Comparison of ENCODE assay signal across 11 cellular contexts in the genomic region with DNA sequence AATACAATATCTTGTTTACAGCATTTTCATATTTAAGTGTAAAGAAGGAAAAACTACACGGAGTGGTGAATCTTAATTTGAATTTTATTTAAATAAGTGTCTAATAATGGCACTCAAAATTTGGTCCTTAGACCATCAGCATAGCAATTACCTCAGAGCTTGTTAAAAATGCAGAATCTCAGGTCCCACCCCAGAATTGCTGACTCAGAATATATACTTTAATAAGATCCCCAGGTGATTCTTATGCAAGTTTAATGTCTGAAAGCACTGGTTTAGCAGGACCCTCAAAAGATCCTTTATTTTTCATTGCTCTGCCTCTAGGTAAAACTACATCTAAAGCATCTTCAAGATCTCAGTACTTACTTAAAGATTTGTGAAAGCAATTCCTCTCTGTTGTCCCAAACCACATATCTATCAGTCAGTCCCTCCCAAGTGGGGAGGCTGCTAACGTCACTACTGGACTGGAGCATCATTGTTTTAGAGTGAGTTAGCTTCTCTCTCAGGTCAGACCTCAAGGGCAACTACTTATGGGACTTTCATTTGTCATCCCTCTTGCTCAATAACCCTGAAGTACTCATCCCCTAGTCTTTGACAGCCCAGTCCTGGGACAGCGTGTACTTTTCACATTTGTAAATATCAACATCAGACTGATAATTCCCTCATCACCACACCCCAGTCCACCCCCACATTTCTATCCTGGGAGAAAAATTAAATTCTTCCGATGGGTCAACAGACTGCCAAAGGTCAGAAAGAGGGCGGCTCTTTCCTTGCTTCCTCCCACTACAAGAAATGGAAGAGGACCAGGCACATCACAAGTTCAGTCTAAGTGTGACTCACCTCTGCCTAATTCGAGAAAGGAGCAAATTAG.
DNase-seq lines count a peak whose midpoint lies in the region; ATAC-seq, FAIRE-seq and TF ChIP-seq lines count a peak whose summit lies in the region.
"Had no signal": no experiment of that assay in that cellular context is flagged by ENCODE, and none has a peak within 500 bp of the region (broad histone marks: within the 10 kb centered on the region; RNA-seq: fewer than 3 reads in every experiment).

No MANE protein-coding gene starts in this region.

- ATAC-seq in K562, result no peak

- no peaks in the 10 kb centered on the region for H3K36me3 ChIP-seq in K562 (ENCODE audit: control insufficient read depth, insufficient read depth, low read length)
- H3K36me3 ChIP-seq in liver (ENCODE audit: control insufficient read depth in 4 of 4, insufficient read depth in 3 of 4, low read depth in 1 of 4, low read length in 3 of 4), result no peaks in the 10 kb centered on the region
- no peaks in the 10 kb centered on the region for H3K36me3 ChIP-seq in tibial nerve

- H3K79me2 ChIP-seq in K562 (ENCODE audit: control insufficient read depth, insufficient read depth, low read length), result no peaks in the 10 kb centered on the region

- WGBS in K562 (ENCODE audit: insufficient coverage, low coverage, missing lambda C conversion rate), result 10% methylated on average over 6 of the region's 6 CpGs
- 53% methylated on average over 6 of the region's 6 CpGs for WGBS in liver
- 41 to 47% methylated on average over 6 of the region's 6 CpGs for WGBS in tibial nerve, 2 donors

- H3K27me3 ChIP-seq in K562 (ENCODE audit: control insufficient read depth in 2 of 2, insufficient read depth in 2 of 2, low read length in 2 of 2), result no peaks in the 10 kb centered on the region
- H3K27me3 ChIP-seq in liver (ENCODE audit: control insufficient read depth in 4 of 4, insufficient read depth in 4 of 4, low read length in 3 of 4), result no peaks in the 10 kb centered on the region
- H3K27me3 ChIP-seq in tibial nerve, result no peaks in the 10 kb centered on the region

- DNase-seq in T-helper 2 cell treated with Interferon-gamma antibody and Interleukin-4, amounts not matched to agents 5 μg/mL and 100 μg/mL, for 36 hours (ENCODE audit: low spot score), result no peak
- no peak for DNase-seq in T-helper 2 cell
- peak in 1 of 4 experiments; percentile 8 for DNase-seq in K562 (ENCODE audit: extremely low read depth in 1 of 4, low spot score in 3 of 4)
- peak; percentile 90 to 91 for DNase-seq in tibial nerve (ENCODE audit: low spot score in 2 of 2)
- no peak for DNase-seq in progenitor cell of endocrine pancreas (ENCODE audit: low spot score, unreplicated experiment)
- no peak for DNase-seq in activated gamma-delta T cell treated with Interleukin-2 at 50 U/mL for 16 hours
- no peak for DNase-seq in activated naive CD4-positive, alpha-beta T cell (lab: John Stamatoyannopoulos, UW)
- DNase-seq: NCI-H748 treated with DMSO at 0.1 percent for 48 hours had no signal

- H3K4me1 ChIP-seq in K562 (replicated peaks in 1 of 2; ENCODE audit: control insufficient read depth in 2 of 2, insufficient read depth in 2 of 2, low read length in 2 of 2), result no peaks in the 10 kb centered on the region
- peaks cover 0 to 2% (median under 1%) of the 10 kb centered on the region in 4 donors for H3K4me1 ChIP-seq in liver (ENCODE audit: control insufficient read depth in 4 of 4, insufficient read depth in 4 of 4, low read length in 3 of 4)
- H3K4me1 ChIP-seq in tibial nerve, result peaks cover 2 to 56% (median 5%) of the 10 kb centered on the region in 4 donors

- H3K27ac Mint-ChIP-seq in T-helper 2 cell treated with Interferon-gamma antibody and Interleukin-4, amounts not matched to agents 5 μg/mL and 100 μg/mL, for 36 hours, result peak overlapping the region; percentile 35
- no peak overlapping the region for H3K27ac Mint-ChIP-seq in progenitor cell of endocrine pancreas
- H3K27ac Mint-ChIP-seq: B cell had no signal

- H3K27me3 Mint-ChIP-seq in T-helper 2 cell treated with Interferon-gamma antibody and Interleukin-4, amounts not matched to agents 5 μg/mL and 100 μg/mL, for 36 hours (ENCODE audit: low read depth), result no peaks in the 10 kb centered on the region
- no peaks in the 10 kb centered on the region for H3K27me3 Mint-ChIP-seq in progenitor cell of endocrine pancreas
- H3K27me3 Mint-ChIP-seq: B cell had no signal

- in situ Hi-C loops in K562 (cut with MboI), result no loop called here

- no peak overlapping the region for H3K27ac ChIP-seq in K562 (ENCODE audit: extremely low read depth, low read depth, low read length)
- no peak overlapping the region for H3K27ac ChIP-seq in liver (ENCODE audit: low read depth in 1 of 2, low read length in 2 of 2)
- H3K27ac ChIP-seq in tibial nerve, result peak overlapping the region; percentile 58 to 83 (median 72)

- H3K9ac ChIP-seq in K562 (ENCODE audit: insufficient read depth in 1 of 2, low read depth in 2 of 2, low read length in 2 of 2) (no peak overlapping the region), liver (ENCODE audit: low read depth in 1 of 2, low read length in 2 of 2) (no peak overlapping the region)

- H3K4me1 Mint-ChIP-seq in T-helper 2 cell treated with Interferon-gamma antibody and Interleukin-4, amounts not matched to agents 5 μg/mL and 100 μg/mL, for 36 hours (ENCODE audit: low read depth), result peaks cover 33% of the 10 kb centered on the region
- peaks cover 18% of the 10 kb centered on the region for H3K4me1 Mint-ChIP-seq in progenitor cell of endocrine pancreas (ENCODE audit: low read depth)

- no peak overlapping the region for H2AFZ ChIP-seq in K562 (ENCODE audit: low read depth, low read length)

- H3K36me3 Mint-ChIP-seq in T-helper 2 cell treated with Interferon-gamma antibody and Interleukin-4, amounts not matched to agents 5 μg/mL and 100 μg/mL, for 36 hours (ENCODE audit: low read depth), result peaks cover 45% of the 10 kb centered on the region
- H3K36me3 Mint-ChIP-seq in progenitor cell of endocrine pancreas (ENCODE audit: insufficient read depth), result peaks cover 6% of the 10 kb centered on the region

- no peak for FAIRE-seq in K562 (lab: Jason Lieb, UNC)
- FAIRE-seq: H1 had no signal

- no peaks in the 10 kb centered on the region for H4K20me1 ChIP-seq in K562 (replicated peaks; ENCODE audit: control insufficient read depth, insufficient read depth, low read length)

- TF ChIP-seq EP300 in K562 (IDR thresholded peaks at IDR 0.05; ENCODE audit: low read length), result no peak
- TF ChIP-seq EP300 in tibial nerve (IDR thresholded peaks at IDR 0.05), result peak; percentile 97 to 99

- H3K9me1 ChIP-seq in K562 (ENCODE audit: control insufficient read depth, insufficient read depth, low read length), result no peaks in the 10 kb centered on the region

- H3K4me3 Mint-ChIP-seq in T-helper 2 cell treated with Interferon-gamma antibody and Interleukin-4, amounts not matched to agents 5 μg/mL and 100 μg/mL, for 36 hours, result no peak overlapping the region
- H3K4me3 Mint-ChIP-seq in progenitor cell of endocrine pancreas (ENCODE audit: low read depth), result no peak overlapping the region
- H3K4me3 Mint-ChIP-seq: B cell had no signal

- no peak for TF ChIP-seq CTCF in K562 (IDR thresholded peaks at IDR 0.05 in 2 of 3, conservative IDR thresholded peaks at IDR 0.05 in 1 of 3; ENCODE audit: insufficient read depth in 2 of 3, low read depth in 1 of 3, low read length in 3 of 3)
- no peak for TF ChIP-seq CTCF in liver (IDR thresholded peaks at IDR 0.05; ENCODE audit: low read depth, low read length, missing input control)
- no peak for TF ChIP-seq CTCF in tibial nerve (IDR thresholded peaks at IDR 0.05)
- TF ChIP-seq CTCF in progenitor cell of endocrine pancreas (IDR thresholded peaks at IDR 0.05; ENCODE audit: unreplicated experiment), result no peak

- POLR2A ChIA-PET in K562 (lab: Yijun Ruan, JAX), result no interaction called here

- H3K4me2 ChIP-seq in K562 (ENCODE audit: insufficient read depth, low read length), result no peak overlapping the region

- intact Hi-C loops in K562 (cut with micrococcal nuclease), result no loop called here

- no peak for TF ChIP-seq POLR2A in K562 (conservative IDR thresholded peaks at IDR 0.05)
- TF ChIP-seq POLR2A in tibial nerve (IDR thresholded peaks at IDR 0.05), result no peak

- H3K9me3 ChIP-seq in K562 (replicated peaks; ENCODE audit: control insufficient read depth, insufficient read depth, low read depth, low read length) (no peaks in the 10 kb centered on the region), liver (ENCODE audit: control insufficient read depth in 4 of 4, low read length in 3 of 4) (no peaks in the 10 kb centered on the region), tibial nerve (peaks cover 0 to 7% (median 0%) of the 10 kb centered on the region in 4 donors)

- no peak overlapping the region for H3K4me3 ChIP-seq in K562
- no peak overlapping the region for H3K4me3 ChIP-seq in liver (ENCODE audit: low read depth in 1 of 3, low read length in 3 of 3)
- no peak overlapping the region for H3K4me3 ChIP-seq in tibial nerve

- no TSS peak for BruUV-seq in K562 (replicated peaks; lab: Mats Ljungman, UMichigan)

- TF ChIP-seq RAD21 in K562 (CRISPR knock-in tag; conservative IDR thresholded peaks at IDR 0.05 in 1 of 2, IDR thresholded peaks at IDR 0.05 in 1 of 2), result no peak
- TF ChIP-seq RAD21 in liver (IDR thresholded peaks at IDR 0.05), result peak; percentile 28 to 38

- peaks cover 10% of the 10 kb centered on the region for H3K9me3 Mint-ChIP-seq in T-helper 2 cell treated with Interferon-gamma antibody and Interleukin-4, amounts not matched to agents 5 μg/mL and 100 μg/mL, for 36 hours
- peaks cover 8% of the 10 kb centered on the region for H3K9me3 Mint-ChIP-seq in progenitor cell of endocrine pancreas (ENCODE audit: low read depth)

- CTCF ChIA-PET in K562 (lab: Yijun Ruan, JAX; ENCODE audit: low intra/inter-chr PET ratio), result no interaction called here

TF ChIP-seq in K562, 482 proteins besides CTCF, POLR2A, EP300 and RAD21 (continues in another document):
- peak; percentile 52 for TF ChIP-seq MAFF (IDR thresholded peaks at IDR 0.05; ENCODE audit: low read length)
- TF ChIP-seq SRSF1 (IDR thresholded peaks at IDR 0.05; ENCODE audit: low read depth, low read length), result no peak
- TF ChIP-seq ZNF316 (IDR thresholded peaks at IDR 0.05), result peak; percentile 57; the same call in 1 of the 2 replicates
- no peak for TF ChIP-seq CBX3 (IDR thresholded peaks at IDR 0.05; ENCODE audit: borderline replicate concordance in 1 of 2, low read length in 2 of 2)
- no peak for TF ChIP-seq GATA2 (CRISPR knock-in tag; IDR thresholded peaks at IDR 0.05)
- no peak for TF ChIP-seq BCOR (IDR thresholded peaks at IDR 0.05)
- TF ChIP-seq MYC (IDR thresholded peaks at IDR 0.05; ENCODE audit: low read depth, low read length), result no peak
- no peak for TF ChIP-seq MYC (CRISPR knock-in tag; IDR thresholded peaks at IDR 0.05; ENCODE audit: borderline replicate concordance, low read depth)

Comparison
In these comparisons a context has a peak if more than half of its experiments do, and no peak if none do; other contexts are left out.
1. DNase-seq: peak in tibial nerve (2 of 2); none in T-helper 2 cell treated with Interferon-gamma antibody and Interleukin-4, amounts not matched to agents 5 μg/mL and 100 μg/mL, for 36 hours (single experiment), T-helper 2 cell (0 of 5), progenitor cell of endocrine pancreas (single experiment), activated gamma-delta T cell treated with Interleukin-2 at 50 U/mL for 16 hours (single experiment) and activated naive CD4-positive, alpha-beta T cell (0 of 4).
2. H3K27ac ChIP-seq: peak in tibial nerve (4 of 4); none in K562 (single experiment) and liver (0 of 2).